In the genomic region with DNA sequence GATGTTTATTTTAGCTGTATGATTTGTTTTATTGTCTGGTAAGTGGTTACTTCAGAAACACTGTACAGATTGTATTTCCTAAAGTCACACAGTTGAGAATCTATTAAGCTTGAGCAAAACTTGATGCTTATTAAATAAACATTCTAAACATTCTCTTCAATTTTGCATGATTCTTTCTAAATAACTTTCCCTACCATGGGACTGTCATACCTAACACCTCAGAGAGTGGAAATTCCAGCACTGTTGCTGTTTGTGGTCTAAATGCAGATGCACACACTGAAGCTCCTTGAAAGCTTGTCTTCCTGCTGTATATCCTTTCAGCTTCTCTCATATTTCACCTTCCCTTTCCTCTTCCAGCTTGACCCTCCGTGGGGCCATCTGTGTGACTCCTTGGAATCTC, we compare ENCODE assay signal across 12 cellular contexts.
"Had no signal": no experiment of that assay in that cellular context is flagged by ENCODE, and none has a peak within 500 bp of the region (broad histone marks: within the 10 kb centered on the region; RNA-seq: fewer than 3 reads in every experiment).

No MANE protein-coding gene starts in this region.

- H3K9me3 ChIP-seq: spleen, tibial nerve had no signal

- H3K4me1 Mint-ChIP-seq: naive B cell; stimulated activated memory B cell treated with anti-CD40 and anti-IgM and Interleukin-4, amounts not matched to agents 10 μg/mL and 1 μg/mL and 100 μg/mL, for 72 hours had no signal

- H3K27ac ChIP-seq: hepatocyte, spleen, tibial nerve had no signal

- H3K27me3 ChIP-seq: hepatocyte, spleen, tibial nerve had no signal

- H3K27me3 Mint-ChIP-seq: stimulated activated memory B cell treated with anti-CD40 and anti-IgM and Interleukin-4, amounts not matched to agents 10 μg/mL and 1 μg/mL and 100 μg/mL, for 72 hours had no signal

- H3K27ac Mint-ChIP-seq: activated naive CD8-positive, alpha-beta T cell; naive B cell; stimulated activated memory B cell treated with anti-CD40 and anti-IgM and Interleukin-4, amounts not matched to agents 10 μg/mL and 1 μg/mL and 100 μg/mL, for 72 hours had no signal

- H3K36me3 ChIP-seq: spleen, tibial nerve had no signal

- H3K36me3 Mint-ChIP-seq: activated naive CD8-positive, alpha-beta T cell; naive B cell; stimulated activated memory B cell treated with anti-CD40 and anti-IgM and Interleukin-4, amounts not matched to agents 10 μg/mL and 1 μg/mL and 100 μg/mL, for 72 hours had no signal

- H3K4me3 Mint-ChIP-seq: activated naive CD8-positive, alpha-beta T cell; activated T-cell treated with anti-CD3 and anti-CD28 coated beads, Interleukin-2, amount 50 U/mL, for 4 hours; naive B cell; stimulated activated memory B cell treated with anti-CD40 and anti-IgM and Interleukin-4, amounts not matched to agents 10 μg/mL and 1 μg/mL and 100 μg/mL, for 72 hours had no signal

- H3K4me1 ChIP-seq: spleen had no signal

- ATAC-seq: activated CD4-positive, CD25-positive, alpha-beta regulatory T cell treated with anti-CD3 and anti-CD28 coated beads, Interleukin-2, amount 50 U/mL, for 24 hours; activated T-cell treated with anti-CD3 and anti-CD28 coated beads, Interleukin-2, amount 50 U/mL, for 4 hours; stimulated activated memory B cell treated with anti-CD40 and anti-IgM and Interleukin-4, amounts not matched to agents 10 μg/mL and 1 μg/mL and 100 μg/mL, for 72 hours had no signal

- H3K9me3 Mint-ChIP-seq: activated T-cell treated with anti-CD3 and anti-CD28 coated beads, Interleukin-2, amount 50 U/mL, for 4 hours; stimulated activated memory B cell treated with anti-CD40 and anti-IgM and Interleukin-4, amounts not matched to agents 10 μg/mL and 1 μg/mL and 100 μg/mL, for 72 hours had no signal

- DNase-seq: activated gamma-delta T cell; activated T-cell treated with anti-CD3 and anti-CD28 coated beads, Interleukin-2, amount 50 U/mL, for 4 hours; kidney glomerular epithelial cell; naive B cell; posterior cingulate gyrus; spleen; stimulated activated CD4-positive, alpha-beta T cell treated with anti-CD3 and anti-CD28 coated beads, Interleukin-1b, Interleukin-23, amount 100 ng/mL, for 48 hours had no signal

- H3K4me3 ChIP-seq: hepatocyte, spleen, tibial nerve had no signal
